ENCODE assay signal across 18 cellular contexts in genomic region chr9:129547869-129548570, GRCh38.
DNase-seq lines count a peak whose midpoint lies in the region; TF ChIP-seq lines count a peak whose summit lies in the region.
"Had no signal": no experiment of that assay in that cellular context is flagged by ENCODE, and none has a peak within 500 bp of the region (broad histone marks: within the 10 kb centered on the region; RNA-seq: fewer than 3 reads in every experiment).

No MANE protein-coding gene starts in this region.

- no peak for TF ChIP-seq POLR2A in prostate gland (IDR thresholded peaks at IDR 0.05)

- H4K12ac ChIP-seq in trophoblast cell (ENCODE audit: low read depth, low read length), result no peak overlapping the region

- H3K36me3 Mint-ChIP-seq in CD14-positive monocyte, result peaks cover 2 to 4% of the 10 kb centered on the region in 2 donors
- H3K36me3 Mint-ChIP-seq: activated naive CD4-positive, alpha-beta T cell treated with anti-CD3 and anti-CD28 coated beads, Interleukin-2, amount 50 U/mL, for 24 hours; stimulated activated naive B cell treated with anti-CD40 and anti-IgM and Interleukin-4, amounts not matched to agents 10 μg/mL and 1 μg/mL and 100 μg/mL, for 72 hours had no signal

- H3K9me3 Mint-ChIP-seq in CD14-positive monocyte, result peaks cover 0 to 3% (median 0%) of the 10 kb centered on the region in 7 donors
- H3K9me3 Mint-ChIP-seq: activated naive CD4-positive, alpha-beta T cell treated with anti-CD3 and anti-CD28 coated beads, Interleukin-2, amount 50 U/mL, for 24 hours; stimulated activated naive B cell treated with anti-CD40 and anti-IgM and Interleukin-4, amounts not matched to agents 10 μg/mL and 1 μg/mL and 100 μg/mL, for 72 hours had no signal

- H3K79me2 ChIP-seq in trophoblast cell (ENCODE audit: control insufficient read depth, insufficient read depth, low read length, poor library complexity), result peaks cover 4% of the 10 kb centered on the region

- H3K23ac ChIP-seq in trophoblast cell (ENCODE audit: low read length), result no peak overlapping the region

- peaks cover 16% of the 10 kb centered on the region for H3K79me1 ChIP-seq in trophoblast cell (ENCODE audit: low read length)

- no peak overlapping the region for H2BK12ac ChIP-seq in trophoblast cell (ENCODE audit: low read length)

- peak; percentile 13 for DNase-seq in CD14-positive monocyte (ENCODE audit: low spot score)
- DNase-seq in ascending aorta (ENCODE audit: low spot score in 2 of 2), result no peak
- no peak for DNase-seq in left ventricle myocardium inferior
- DNase-seq in prostate gland (ENCODE audit: low spot score), result no peak
- no peak for DNase-seq in CD1c-positive myeloid dendritic cell (ENCODE audit: extremely low spot score)
- no peak for DNase-seq in GM10266 (ENCODE audit: extremely low spot score)
- DNase-seq in trophoblast cell, result no peak
- DNase-seq in stimulated activated CD8-positive, alpha-beta memory T cell treated with anti-CD3 and anti-CD28 coated beads, Interleukin-4, amount 100 ng/mL, for 48 hours, result no peak
- DNase-seq: activated CD4-positive, alpha-beta T cell treated with anti-CD3 and anti-CD28 coated beads, Interleukin-2, amount 50 U/mL, for 4 hours; DND-41; left colon; MG63; NCI-H1694 treated with DMSO at 0.1 percent for 48 hours; NK-92 treated with Interleukin-12 subunit alpha and Interleukin-12 subunit beta, amount 100 ng/mL, for 24 hours; stimulated activated naive B cell treated with anti-CD40 and anti-IgM and Interleukin-4, amounts not matched to agents 10 μg/mL and 1 μg/mL and 100 μg/mL, for 72 hours had no signal

- peaks cover 26% of the 10 kb centered on the region for H3K4me1 Mint-ChIP-seq in CD14-positive monocyte

- H4K8ac ChIP-seq in trophoblast cell (ENCODE audit: low read depth, low read length), result no peak overlapping the region

- H3K27ac ChIP-seq in ascending aorta (peak overlapping the region; percentile 83 to 94), left ventricle myocardium inferior (replicated peaks) (peak overlapping the region; percentile 82), prostate gland (peak overlapping the region; percentile 38 to 78), trophoblast cell (ENCODE audit: low read depth, low read length) (no peak overlapping the region)
- H3K27ac ChIP-seq: VCaP had no signal

- no peak overlapping the region for H2AFZ ChIP-seq in trophoblast cell (ENCODE audit: insufficient read depth, low read length, poor library complexity)

- H3K27me3 Mint-ChIP-seq in CD14-positive monocyte (ENCODE audit: low read depth in 3 of 3), result peaks cover 26 to 37% (median 31%) of the 10 kb centered on the region in 3 donors

- H3K27ac Mint-ChIP-seq in CD14-positive monocyte, result no peak overlapping the region
- H3K27ac Mint-ChIP-seq: activated naive CD4-positive, alpha-beta T cell treated with anti-CD3 and anti-CD28 coated beads, Interleukin-2, amount 50 U/mL, for 24 hours had no signal

- no peak overlapping the region for H3K4me3 ChIP-seq in ascending aorta
- no peak overlapping the region for H3K4me3 ChIP-seq in left ventricle myocardium inferior
- H3K4me3 ChIP-seq in prostate gland, result no peak overlapping the region
- no peak overlapping the region for H3K4me3 ChIP-seq in trophoblast cell (ENCODE audit: low read depth, low read length)
- H3K4me3 ChIP-seq: body of pancreas, MG63 had no signal

- H3K4ac ChIP-seq in trophoblast cell (ENCODE audit: low read depth, low read length), result no peak overlapping the region

- no peak overlapping the region for H3K9ac ChIP-seq in trophoblast cell (ENCODE audit: low read length)

- H2AK5ac ChIP-seq in trophoblast cell (ENCODE audit: low read length), result no peak overlapping the region

- no peak overlapping the region for H3K14ac ChIP-seq in trophoblast cell (ENCODE audit: low read length)

- H3K4me2 ChIP-seq in trophoblast cell (ENCODE audit: low read length), result no peak overlapping the region

- H3K18ac ChIP-seq in trophoblast cell (ENCODE audit: low read length), result no peak overlapping the region

- intact Hi-C loops in CD14-positive monocyte (cut with micrococcal nuclease) (no loop called here), ascending aorta (cut with DNase I) (loop anchor here (1.0 to 5.0 kb wide), 2 partner anchors 50 to 371 kb away; partner anchors contain the start of gene IER5L), left ventricle myocardium inferior (cut with micrococcal nuclease) (no loop called here), prostate gland (cut with DNase I) (no loop called here)

- H3K4me1 ChIP-seq in ascending aorta, result peaks cover 17 to 18% of the 10 kb centered on the region in 2 donors
- H3K4me1 ChIP-seq in left ventricle myocardium inferior, result peaks cover 29% of the 10 kb centered on the region
- H3K4me1 ChIP-seq in prostate gland (replicated peaks), result no peaks in the 10 kb centered on the region
- peaks cover 11 to 13% of the 10 kb centered on the region in 2 experiments for H3K4me1 ChIP-seq in trophoblast cell (ENCODE audit: control insufficient read depth in 1 of 2, insufficient read depth in 2 of 2, low read length in 2 of 2)

- H3K9me3 ChIP-seq in ascending aorta (no peaks in the 10 kb centered on the region), left ventricle myocardium inferior (replicated peaks) (no peaks in the 10 kb centered on the region), prostate gland (no peaks in the 10 kb centered on the region), trophoblast cell (ENCODE audit: insufficient read depth, low read depth, low read length) (peaks cover 2% of the 10 kb centered on the region)
- H3K9me3 ChIP-seq: body of pancreas, MG63 had no signal

- H2BK5ac ChIP-seq in trophoblast cell (ENCODE audit: low read depth, low read length, poor library complexity), result no peak overlapping the region

- H3K27me3 ChIP-seq in ascending aorta, result no peaks in the 10 kb centered on the region
- no peaks in the 10 kb centered on the region for H3K27me3 ChIP-seq in left ventricle myocardium inferior (ENCODE audit: low read depth)
- H3K27me3 ChIP-seq in prostate gland (replicated peaks; ENCODE audit: insufficient read depth), result no peaks in the 10 kb centered on the region
- no peaks in the 10 kb centered on the region for H3K27me3 ChIP-seq in trophoblast cell (ENCODE audit: insufficient read depth, low read length)
- H3K27me3 ChIP-seq: body of pancreas, MG63 had no signal

- H2BK120ac ChIP-seq in trophoblast cell (ENCODE audit: insufficient read depth, low read length, poor library complexity), result no peak overlapping the region

- H3K36me3 ChIP-seq in ascending aorta (no peaks in the 10 kb centered on the region), left ventricle myocardium inferior (no peaks in the 10 kb centered on the region), prostate gland (no peaks in the 10 kb centered on the region), trophoblast cell (ENCODE audit: control insufficient read depth in 1 of 2, insufficient read depth in 2 of 2, low read length in 2 of 2) (no peaks in the 10 kb centered on the region)
- H3K36me3 ChIP-seq: MG63 had no signal

- 77% methylated on average over 9 of the region's 9 CpGs for WGBS in prostate gland
- no CpG with 5 or more reads among the region's 9 CpGs for WGBS in trophoblast cell (ENCODE audit: extremely low coverage, insufficient coverage, insufficient read length)

- TF ChIP-seq CTCF in CD14-positive monocyte (IDR thresholded peaks at IDR 0.05) (no peak), ascending aorta (IDR thresholded peaks at IDR 0.05) (no peak), left ventricle myocardium inferior (IDR thresholded peaks at IDR 0.05; ENCODE audit: borderline replicate concordance) (no peak), prostate gland (IDR thresholded peaks at IDR 0.05) (no peak), GM10266 (IDR thresholded peaks at IDR 0.05; ENCODE audit: control insufficient read depth, insufficient read depth, low read depth, missing control alignments) (no peak)

- no peak overlapping the region for H4K91ac ChIP-seq in trophoblast cell (ENCODE audit: low read depth, low read length)

- H3K4me3 Mint-ChIP-seq in CD14-positive monocyte, result no peak overlapping the region
- H3K4me3 Mint-ChIP-seq: stimulated activated naive B cell treated with anti-CD40 and anti-IgM and Interleukin-4, amounts not matched to agents 10 μg/mL and 1 μg/mL and 100 μg/mL, for 72 hours had no signal
